In the genomic region with DNA sequence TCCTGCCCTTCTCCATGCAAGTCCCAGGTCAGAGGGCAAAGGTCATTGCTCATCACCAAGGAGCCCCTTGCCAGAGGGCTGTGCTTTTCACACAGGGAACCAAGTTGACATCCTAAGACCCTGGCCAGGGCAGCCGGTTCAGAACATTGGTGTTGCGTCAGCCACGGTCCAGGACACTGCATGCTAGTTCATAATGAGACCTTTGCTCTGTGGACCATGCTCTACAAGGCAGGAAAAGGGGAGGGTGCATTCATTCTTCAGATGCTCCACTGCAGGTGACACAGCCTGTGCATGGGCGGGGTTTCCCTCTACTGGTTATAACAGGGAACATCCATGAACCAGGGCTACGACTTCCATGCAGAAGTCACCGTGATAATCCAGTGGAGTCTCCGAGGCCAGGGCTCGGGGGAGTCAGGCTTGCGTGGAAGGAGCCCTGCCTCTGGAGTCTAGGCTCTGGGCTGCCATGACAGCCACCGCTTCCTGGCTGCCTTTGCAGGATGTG, we compare ENCODE assay signal across 12 cellular contexts.
DNase-seq lines count a peak whose midpoint lies in the region; ATAC-seq and TF ChIP-seq lines count a peak whose summit lies in the region.
"Had no signal": no experiment of that assay in that cellular context is flagged by ENCODE, and none has a peak within 500 bp of the region (broad histone marks: within the 10 kb centered on the region; RNA-seq: fewer than 3 reads in every experiment).

No MANE protein-coding gene starts in this region.

- CTCF ChIA-PET in activated CD4-positive, alpha-beta T cell treated with anti-CD3 and anti-CD28 coated beads, Interleukin-2, amount 10 ng/mL, durations not matched to agents 7 days and 5 days (lab: Charles Lee): no interaction called here

- no peak overlapping the region for H3K27ac ChIP-seq in colonic mucosa
- H3K27ac ChIP-seq: A549 had no signal

- no peak for ATAC-seq in GM18520 (IDR thresholded peaks at IDR 0.05; ENCODE audit: unreplicated experiment)

- no peaks in the 10 kb centered on the region for H3K4me1 ChIP-seq in colonic mucosa

- H3K27ac Mint-ChIP-seq in activated CD4-positive, alpha-beta T cell treated with anti-CD3 and anti-CD28 coated beads, Interleukin-2, amount 10 ng/mL, durations not matched to agents 7 days and 5 days: no peak overlapping the region

- H3K4me1 Mint-ChIP-seq in activated CD4-positive, alpha-beta T cell treated with anti-CD3 and anti-CD28 coated beads, Interleukin-2, amount 10 ng/mL, durations not matched to agents 7 days and 5 days: no peaks in the 10 kb centered on the region

- intact Hi-C loops in colonic mucosa (cut with DNase I): no loop called here
- intact Hi-C loops in posterior vena cava (cut with DNase I): no loop called here

- H3K27me3 ChIP-seq in colonic mucosa: no peaks in the 10 kb centered on the region

- H3K36me3 Mint-ChIP-seq in activated CD4-positive, alpha-beta T cell treated with anti-CD3 and anti-CD28 coated beads, Interleukin-2, amount 10 ng/mL, durations not matched to agents 7 days and 5 days (ENCODE audit: low read depth): no peaks in the 10 kb centered on the region

- H3K9me3 ChIP-seq in colonic mucosa: no peaks in the 10 kb centered on the region
- H3K9me3 ChIP-seq: A549 had no signal

- DNase-seq in NCI-H1417 (lab: John Stamatoyannopoulos, UW): peak; percentile 32 to 69 (median 34)
- no peak for DNase-seq in NCI-H1417 treated with DMSO at 0.1 percent for 48 hours (lab: John Stamatoyannopoulos, UW)
- peak; percentile 57 for DNase-seq in NCI-H510A treated with DMSO at 0.1 percent for 48 hours (lab: John Stamatoyannopoulos, UW)
- DNase-seq in colonic mucosa: peak; percentile 14
- peak; percentile 73 for DNase-seq in posterior vena cava (ENCODE audit: low spot score)
- no peak for DNase-seq in midbrain (lab: John Stamatoyannopoulos, UW)
- DNase-seq in activated CD4-positive, alpha-beta T cell treated with anti-CD3 and anti-CD28 coated beads, Interleukin-2, amount 10 ng/mL, durations not matched to agents 7 days and 5 days: no peak
- DNase-seq: amniotic stem cell, islet precursor cell, substantia nigra had no signal

- H3K9me3 Mint-ChIP-seq in activated CD4-positive, alpha-beta T cell treated with anti-CD3 and anti-CD28 coated beads, Interleukin-2, amount 10 ng/mL, durations not matched to agents 7 days and 5 days: no peaks in the 10 kb centered on the region

- TF ChIP-seq CTCF in colonic mucosa (IDR thresholded peaks at IDR 0.05): no peak

- POLR2A ChIA-PET in activated CD4-positive, alpha-beta T cell treated with anti-CD3 and anti-CD28 coated beads, Interleukin-2, amount 10 ng/mL, durations not matched to agents 7 days and 5 days (lab: Charles Lee): no interaction called here

- H3K4me3 ChIP-seq in colonic mucosa: no peak overlapping the region
- H3K4me3 ChIP-seq: A549 had no signal

- H3K9ac ChIP-seq in colonic mucosa (ENCODE audit: low read depth in 2 of 2, low read length in 2 of 2): no peak overlapping the region

- H3K4me3 Mint-ChIP-seq in activated CD4-positive, alpha-beta T cell treated with anti-CD3 and anti-CD28 coated beads, Interleukin-2, amount 10 ng/mL, durations not matched to agents 7 days and 5 days: no peak overlapping the region

- no peaks in the 10 kb centered on the region for H3K36me3 ChIP-seq in colonic mucosa

- no peaks in the 10 kb centered on the region for H3K27me3 Mint-ChIP-seq in activated CD4-positive, alpha-beta T cell treated with anti-CD3 and anti-CD28 coated beads, Interleukin-2, amount 10 ng/mL, durations not matched to agents 7 days and 5 days

Comparison
In these comparisons a context has a peak if more than half of its experiments do, and no peak if none do; other contexts are left out.
1. DNase-seq: peak in NCI-H1417 (3 of 3), NCI-H510A treated with DMSO at 0.1 percent for 48 hours (single experiment), colonic mucosa (single experiment) and posterior vena cava (single experiment); none in NCI-H1417 treated with DMSO at 0.1 percent for 48 hours (single experiment), midbrain (single experiment) and activated CD4-positive, alpha-beta T cell treated with anti-CD3 and anti-CD28 coated beads, Interleukin-2, amount 10 ng/mL, durations not matched to agents 7 days and 5 days (single experiment).